ENCODE assay signal across 1 cellular context in genomic region chr10:30505543-30506298, GRCh38.
TF ChIP-seq lines count a peak whose summit lies in the region.

No MANE protein-coding gene starts in this region.

TF ChIP-seq in HepG2, 621 proteins besides CTCF, POLR2A, EP300 and RAD21 (continued from another document):
- TF ChIP-seq ETS1 (CRISPR knock-in tag; IDR thresholded peaks at IDR 0.05) (no peak), PAX8 (CRISPR knock-in tag; IDR thresholded peaks at IDR 0.05; ENCODE audit: borderline replicate concordance) (no peak), RXRB (CRISPR knock-in tag; IDR thresholded peaks at IDR 0.05; ENCODE audit: borderline replicate concordance) (0 out of 2 replicates have a peak, but pooled peaks have one; percentile 21), ZNF776 (CRISPR knock-in tag; IDR thresholded peaks at IDR 0.05) (no peak), FOXA3 (CRISPR knock-in tag; IDR thresholded peaks at IDR 0.05) (peak; percentile 61), KAT8 (CRISPR knock-in tag; IDR thresholded peaks at IDR 0.05) (0 out of 2 replicates have a peak, but pooled peaks have one; percentile 14), ZMYM3 (CRISPR knock-in tag; IDR thresholded peaks at IDR 0.05) (peak; percentile 63), ZNF768 (CRISPR knock-in tag; IDR thresholded peaks at IDR 0.05) (peak; percentile 59; the same call in 1 of the 2 replicates), ELF3 (CRISPR knock-in tag; IDR thresholded peaks at IDR 0.05) (0 out of 2 replicates have a peak, but pooled peaks have one; percentile 32), ZNF337 (CRISPR knock-in tag; IDR thresholded peaks at IDR 0.05; ENCODE audit: borderline replicate concordance, low read depth) (no peak), FOXO1 (CRISPR knock-in tag; IDR thresholded peaks at IDR 0.05) (0 out of 2 replicates have a peak, but pooled peaks have one; percentile 21), SP140L (CRISPR knock-in tag; IDR thresholded peaks at IDR 0.05; ENCODE audit: borderline replicate concordance) (no peak), ZNF577 (CRISPR knock-in tag; IDR thresholded peaks at IDR 0.05; ENCODE audit: borderline replicate concordance, low read depth) (no peak), MED1 (CRISPR knock-in tag; IDR thresholded peaks at IDR 0.05) (0 out of 2 replicates have a peak, but pooled peaks have one; percentile 14), DMTF1 (CRISPR knock-in tag; IDR thresholded peaks at IDR 0.05) (no peak), LBX2 (CRISPR knock-in tag; IDR thresholded peaks at IDR 0.05; ENCODE audit: borderline replicate concordance) (no peak), SMARCE1 (IDR thresholded peaks at IDR 0.05; ENCODE audit: borderline replicate concordance) (no peak)
